In the genomic region with DNA sequence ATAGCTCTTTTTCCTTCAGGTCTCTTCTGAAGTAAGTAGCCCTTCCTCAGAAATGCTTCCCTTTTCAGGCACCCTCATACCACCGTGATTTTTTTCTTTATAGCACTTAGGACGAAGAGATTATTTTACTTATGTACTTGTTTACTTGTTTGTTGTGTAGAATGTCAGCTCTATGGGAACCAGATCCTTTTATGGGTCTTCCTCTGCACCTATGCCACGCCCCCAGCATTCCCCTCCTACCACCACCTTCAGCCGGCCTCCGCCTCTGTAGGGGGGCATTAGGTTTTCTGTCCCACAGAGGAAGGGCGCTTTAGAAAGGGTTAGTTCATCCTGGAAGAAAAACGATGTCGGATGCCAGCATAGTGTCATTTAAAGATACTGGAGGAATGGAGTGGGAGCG, we compare ENCODE assay signal across 8 cellular contexts. TPM values are rescaled to one million over a fixed set of nuclear protein-coding genes. Genes with fewer than 3 reads are reported as not detected.
DNase-seq lines count a peak whose midpoint lies in the region; ATAC-seq and TF ChIP-seq lines count a peak whose summit lies in the region.

No MANE protein-coding gene starts in this region.

- no peak for ATAC-seq in activated naive CD8-positive, alpha-beta T cell treated with anti-CD3 and anti-CD28 coated beads, Interleukin-2, amount 10 ng/mL, durations not matched to agents 7 days and 5 days (ENCODE audit: low read depth)
- no peak for ATAC-seq in natural killer cell
- ATAC-seq in HG03175 (IDR thresholded peaks at IDR 0.05; ENCODE audit: unreplicated experiment): no peak

- peak overlapping the region; percentile 64 for H3K27ac Mint-ChIP-seq in activated naive CD8-positive, alpha-beta T cell treated with anti-CD3 and anti-CD28 coated beads, Interleukin-2, amount 10 ng/mL, durations not matched to agents 7 days and 5 days
- peak overlapping the region; percentile 91 to 95 for H3K27ac Mint-ChIP-seq in natural killer cell

- H3K27me3 Mint-ChIP-seq in activated naive CD8-positive, alpha-beta T cell treated with anti-CD3 and anti-CD28 coated beads, Interleukin-2, amount 10 ng/mL, durations not matched to agents 7 days and 5 days: peaks cover 40% of the 10 kb centered on the region
- peaks cover 8 to 21% of the 10 kb centered on the region in 2 donors for H3K27me3 Mint-ChIP-seq in natural killer cell (ENCODE audit: low read depth in 2 of 2)

- H3K27ac ChIP-seq in coronary artery: no peak overlapping the region

- POLR2A ChIA-PET in activated naive CD8-positive, alpha-beta T cell treated with anti-CD3 and anti-CD28 coated beads, Interleukin-2, amount 10 ng/mL, durations not matched to agents 7 days and 5 days (lab: Charles Lee): interaction anchor here (0.5 to 1.1 kb wide), 3 partner anchors 12 to 84 kb away, joined by 3 to 5 read pairs (median 3); no protein-coding TSS in a partner anchor

- no peaks in the 10 kb centered on the region for H3K9me3 Mint-ChIP-seq in activated naive CD8-positive, alpha-beta T cell treated with anti-CD3 and anti-CD28 coated beads, Interleukin-2, amount 10 ng/mL, durations not matched to agents 7 days and 5 days
- H3K9me3 Mint-ChIP-seq in natural killer cell: no peaks in the 10 kb centered on the region

- peak overlapping the region; percentile 99 for H3K4me3 Mint-ChIP-seq in activated naive CD8-positive, alpha-beta T cell treated with anti-CD3 and anti-CD28 coated beads, Interleukin-2, amount 10 ng/mL, durations not matched to agents 7 days and 5 days
- H3K4me3 Mint-ChIP-seq in natural killer cell: peak overlapping the region; percentile 100

- TF ChIP-seq CTCF in natural killer cell (IDR thresholded peaks at IDR 0.05): no peak
- no peak for TF ChIP-seq CTCF in coronary artery (IDR thresholded peaks at IDR 0.05)

- DNase-seq in NCI-H2196 (lab: John Stamatoyannopoulos, UW; ENCODE audit: unreplicated experiment) (peak; percentile 19), NCI-H2196 treated with DMSO at 0.1 percent for 48 hours (lab: John Stamatoyannopoulos, UW; ENCODE audit: unreplicated experiment) (no peak), NCI-H2107 treated with DMSO at 0.1 percent for 48 hours (lab: John Stamatoyannopoulos, UW; ENCODE audit: unreplicated experiment) (peak; percentile 75), natural killer cell (no peak), kidney glomerular epithelial cell (lab: John Stamatoyannopoulos, UW) (no peak), coronary artery (ENCODE audit: low spot score) (no peak)
- DNase-seq in activated naive CD8-positive, alpha-beta T cell treated with anti-CD3 and anti-CD28 coated beads, Interleukin-2, amount 10 ng/mL, durations not matched to agents 7 days and 5 days: no peak

- peaks cover 15% of the 10 kb centered on the region for H3K36me3 Mint-ChIP-seq in activated naive CD8-positive, alpha-beta T cell treated with anti-CD3 and anti-CD28 coated beads, Interleukin-2, amount 10 ng/mL, durations not matched to agents 7 days and 5 days
- H3K36me3 Mint-ChIP-seq in natural killer cell: no peaks in the 10 kb centered on the region

- intact Hi-C loops in natural killer cell (cut with micrococcal nuclease): no loop called here

- H3K4me1 Mint-ChIP-seq in activated naive CD8-positive, alpha-beta T cell treated with anti-CD3 and anti-CD28 coated beads, Interleukin-2, amount 10 ng/mL, durations not matched to agents 7 days and 5 days: peaks cover 22% of the 10 kb centered on the region
- peaks cover 8 to 30% of the 10 kb centered on the region in 2 donors for H3K4me1 Mint-ChIP-seq in natural killer cell

- no peak overlapping the region for H3K4me3 ChIP-seq in coronary artery

RNA-seq across cellular contexts. Expression of a gene that starts 1.8 kb away (rescaled TPM):
- total RNA-seq in activated naive CD8-positive, alpha-beta T cell treated with anti-CD3 and anti-CD28 coated beads, Interleukin-2, amount 10 ng/mL, durations not matched to agents 7 days and 5 days: 1 to 10 TPM; 3.7 to 5.1 TPM
- 1 to 10 TPM; 2.6 to 4.3 (median 3.1) TPM for total RNA-seq in natural killer cell

RNA-seq across cellular contexts. Expression of a gene that starts 2.2 kb away (rescaled TPM):
- total RNA-seq in activated naive CD8-positive, alpha-beta T cell treated with anti-CD3 and anti-CD28 coated beads, Interleukin-2, amount 10 ng/mL, durations not matched to agents 7 days and 5 days: 10 to 100 TPM; 19.3 to 20.4 TPM
- 1 to 10 TPM; 3.5 to 7.7 (median 3.8) TPM for total RNA-seq in natural killer cell

RNA-seq across cellular contexts. Expression of a gene that starts 12.7 kb away (rescaled TPM):
- total RNA-seq in activated naive CD8-positive, alpha-beta T cell treated with anti-CD3 and anti-CD28 coated beads, Interleukin-2, amount 10 ng/mL, durations not matched to agents 7 days and 5 days: 1 to 10 TPM; 1.4 to 2.1 TPM
- total RNA-seq in natural killer cell: under 1 TPM in 2 of 3 donors, not detected in 1; 0.16 to 0.30 TPM

Comparison
In these comparisons a context has a peak if more than half of its experiments do, and no peak if none do; other contexts are left out.
1. DNase-seq: peak in NCI-H2196 (single experiment) and NCI-H2107 treated with DMSO at 0.1 percent for 48 hours (single experiment); none in NCI-H2196 treated with DMSO at 0.1 percent for 48 hours (single experiment), activated naive CD8-positive, alpha-beta T cell treated with anti-CD3 and anti-CD28 coated beads, Interleukin-2, amount 10 ng/mL, durations not matched to agents 7 days and 5 days (single experiment), natural killer cell (single experiment), kidney glomerular epithelial cell (single experiment) and coronary artery (single experiment).